ENCODE assay signal across 13 cellular contexts in the genomic region with DNA sequence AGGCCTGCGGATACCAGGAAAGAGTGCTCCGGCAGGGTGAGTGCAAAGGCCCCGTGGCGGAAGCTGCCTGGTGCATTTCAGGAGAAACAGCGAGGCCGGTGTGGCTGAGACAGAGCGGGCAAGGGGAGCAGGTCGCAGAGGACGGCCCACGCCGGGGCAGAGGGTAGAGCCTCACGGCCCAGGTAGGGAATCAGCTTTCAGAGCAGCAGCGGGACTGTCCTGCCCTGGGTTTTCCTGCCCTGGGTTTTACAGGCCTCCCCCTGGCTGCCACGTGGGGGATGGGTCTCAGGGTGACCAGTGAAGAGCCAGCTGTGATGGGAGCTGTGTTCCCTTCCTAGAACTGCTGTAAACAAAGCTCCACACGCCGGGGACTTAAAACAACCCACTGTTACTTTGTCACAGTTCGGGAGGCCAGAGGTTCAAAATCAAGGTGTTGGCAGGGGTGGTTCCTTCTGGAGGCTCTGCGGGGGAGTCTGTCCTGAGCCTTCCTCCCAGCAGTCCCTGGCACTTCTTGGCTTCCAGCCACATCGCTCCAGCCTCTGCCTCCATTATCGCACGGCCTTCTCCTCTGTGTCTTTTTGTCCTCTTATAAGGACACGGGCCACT. TPM values are rescaled to one million over a fixed set of nuclear protein-coding genes. Genes with fewer than 3 reads are reported as not detected.
DNase-seq lines count a peak whose midpoint lies in the region; ATAC-seq and TF ChIP-seq lines count a peak whose summit lies in the region.
"Had no signal": no experiment of that assay in that cellular context is flagged by ENCODE, and none has a peak within 500 bp of the region (broad histone marks: within the 10 kb centered on the region; RNA-seq: fewer than 3 reads in every experiment).

No MANE protein-coding gene starts in this region.

- H3K4me1 Mint-ChIP-seq in glutamatergic neuron (ENCODE audit: low read depth, unreplicated experiment): peaks cover 30% of the 10 kb centered on the region

- TF ChIP-seq POLR2A in vagina (IDR thresholded peaks at IDR 0.05): no peak

- intact Hi-C loops in vagina (cut with DNase I): no loop called here

- WGBS in SK-N-SH (ENCODE audit: low lambda C conversion rate): 88% methylated on average over 22 of the region's 22 CpGs

- H3K4me1 ChIP-seq in SK-N-SH (ENCODE audit: control insufficient read depth in 1 of 2, insufficient read depth in 2 of 2, low read depth in 1 of 2, low read length in 1 of 2) (peaks cover 9 to 49% of the 10 kb centered on the region in 2 experiments; a peak in 2 of 4 replicates), vagina (peaks cover 77% of the 10 kb centered on the region)

- H3K27me3 ChIP-seq in SK-N-SH (ENCODE audit: insufficient read depth): no peaks in the 10 kb centered on the region
- H3K27me3 ChIP-seq in vagina: no peaks in the 10 kb centered on the region

- peaks cover 8% of the 10 kb centered on the region for H3K9me3 Mint-ChIP-seq in glutamatergic neuron (ENCODE audit: unreplicated experiment)

- H3K79me2 ChIP-seq in SK-N-SH (ENCODE audit: insufficient read depth): peaks cover 99% of the 10 kb centered on the region

- H3K9me2 ChIP-seq in SK-N-SH: no peaks in the 10 kb centered on the region

- H3K9me3 ChIP-seq in SK-N-SH: no peaks in the 10 kb centered on the region
- no peaks in the 10 kb centered on the region for H3K9me3 ChIP-seq in vagina

- POLR2A ChIA-PET in SK-N-SH (lab: Yijun Ruan, JAX): no interaction called here

- no peaks in the 10 kb centered on the region for H3K36me3 ChIP-seq in SK-N-SH (replicated peaks in 1 of 2; ENCODE audit: control insufficient read depth in 1 of 2, insufficient read depth in 2 of 2, low read length in 1 of 2)
- H3K36me3 ChIP-seq in vagina: no peaks in the 10 kb centered on the region

- no peak overlapping the region for H3K4me2 ChIP-seq in SK-N-SH

- H3K27ac Mint-ChIP-seq in glutamatergic neuron (ENCODE audit: unreplicated experiment): peak overlapping the region; percentile 82

- H3K36me3 Mint-ChIP-seq in glutamatergic neuron (ENCODE audit: unreplicated experiment): peaks cover 6% of the 10 kb centered on the region

- no peak overlapping the region for H3K9ac ChIP-seq in SK-N-SH

- no peak for TF ChIP-seq EP300 in SK-N-SH (IDR thresholded peaks at IDR 0.05; ENCODE audit: borderline replicate concordance in 1 of 2, low read depth in 1 of 2, low read length in 1 of 2)

- peaks cover 99% of the 10 kb centered on the region for H4K20me1 ChIP-seq in SK-N-SH (ENCODE audit: insufficient read depth)

- H3K27ac ChIP-seq in SK-N-SH (ENCODE audit: low read depth in 2 of 2, low read length in 1 of 2): peak overlapping the region in 1 of 2 experiments; percentile 48; a peak in 2 of 4 replicates
- H3K27ac ChIP-seq in vagina: peak overlapping the region; percentile 22

- H3K27me3 Mint-ChIP-seq in glutamatergic neuron (ENCODE audit: unreplicated experiment): peaks cover 6% of the 10 kb centered on the region

- TF ChIP-seq RAD21 in SK-N-SH (IDR thresholded peaks at IDR 0.05; ENCODE audit: low read length): no peak

- peak; percentile 69 for DNase-seq in SK-N-SH
- no peak for DNase-seq in glutamatergic neuron
- DNase-seq in nucleus accumbens (lab: John Stamatoyannopoulos, UW): peak in 31 of 56 donors; percentile 15 to 70 (median 40)
- DNase-seq in vagina (ENCODE audit: extremely low spot score in 2 of 2): no peak
- no peak for DNase-seq in NCI-H526 treated with DMSO at 0.1 percent for 48 hours (lab: John Stamatoyannopoulos, UW)
- DNase-seq in GF-D8 (lab: John Stamatoyannopoulos, UW): no peak
- no peak for DNase-seq in activated naive CD4-positive, alpha-beta T cell (lab: John Stamatoyannopoulos, UW)
- DNase-seq: ACHN; effector memory CD4-positive, alpha-beta T cell; mammary epithelial cell; NCI-H526 had no signal

- H3F3A ChIP-seq in SK-N-SH (replicated peaks; ENCODE audit: insufficient read depth): peaks cover 2% of the 10 kb centered on the region

- no peak overlapping the region for H3K4me3 ChIP-seq in SK-N-SH (ENCODE audit: low read depth in 2 of 2, low read length in 1 of 2)
- no peak overlapping the region for H3K4me3 ChIP-seq in vagina
- H3K4me3 ChIP-seq: GM12878 had no signal

- ATAC-seq in SK-N-SH treated with all-trans-retinoic acid at 6 μM for 48 hours: no peak; the same call in 2 of the 3 replicates
- ATAC-seq: GM12878 had no signal

- TF ChIP-seq CTCF in SK-N-SH (IDR thresholded peaks at IDR 0.05) (no peak), glutamatergic neuron (IDR thresholded peaks at IDR 0.05; ENCODE audit: partially characterized antibody, unreplicated experiment) (no peak), vagina (IDR thresholded peaks at IDR 0.05) (no peak)

- H3K4me3 Mint-ChIP-seq in glutamatergic neuron (ENCODE audit: unreplicated experiment): peak overlapping the region; percentile 46

- CTCF ChIA-PET in SK-N-SH (lab: Yijun Ruan, JAX): interaction anchor here (0.6 to 1.4 kb wide), 3 partner anchors 12 to 205 kb away, joined by 3 to 4 read pairs (median 3); no protein-coding TSS in a partner anchor

- H2AFZ ChIP-seq in SK-N-SH (ENCODE audit: low read depth): no peak overlapping the region

TF ChIP-seq in SK-N-SH, 30 proteins besides CTCF, POLR2A, EP300 and RAD21:
- TF ChIP-seq ELF1 (IDR thresholded peaks at IDR 0.05): no peak
- peak; percentile 34 for TF ChIP-seq CHD2 (IDR thresholded peaks at IDR 0.05; ENCODE audit: low read length, partially characterized antibody)
- TF ChIP-seq RXRA (IDR thresholded peaks at IDR 0.05; ENCODE audit: borderline replicate concordance, low read depth): no peak

TF ChIP-seq in SK-N-SH treated with all-trans-retinoic acid at 6 μM for 48 hours, 23 proteins besides CTCF, POLR2A, EP300 and RAD21:
- TF ChIP-seq SNAI2 (CRISPR knock-in tag; IDR thresholded peaks at IDR 0.05) (no peak), TOX (CRISPR knock-in tag; IDR thresholded peaks at IDR 0.05; ENCODE audit: borderline replicate concordance) (no peak), ISL1 (CRISPR knock-in tag; IDR thresholded peaks at IDR 0.05) (no peak)

RNA-seq across cellular contexts. Expression of gene NCOR2, which starts 10.4 kb away (rescaled TPM):
- 9.1 and 19.0 TPM in 2 replicates for polyA plus RNA-seq in SK-N-SH (2012; rRNA removed)
- polyA plus RNA-seq in SK-N-SH (2012; cell fraction: cytosol; rRNA removed): 14.3 and 16.0 TPM in 2 replicates
- 61.3 and 99.7 TPM in 2 replicates for polyA plus RNA-seq in SK-N-SH (2012; cell fraction: nucleus; rRNA removed)
- total RNA-seq in glutamatergic neuron (ENCODE audit: unreplicated experiment): 360 TPM
- total RNA-seq in vagina: 120 TPM

Comparison
In these comparisons a context has a peak if more than half of its experiments do, and no peak if none do; other contexts are left out.
1. DNase-seq: peak in SK-N-SH (single experiment) and nucleus accumbens (31 of 56); none in glutamatergic neuron (single experiment), vagina (0 of 2), NCI-H526 treated with DMSO at 0.1 percent for 48 hours (single experiment), GF-D8 (single experiment) and activated naive CD4-positive, alpha-beta T cell (0 of 4).